In the genomic region with DNA sequence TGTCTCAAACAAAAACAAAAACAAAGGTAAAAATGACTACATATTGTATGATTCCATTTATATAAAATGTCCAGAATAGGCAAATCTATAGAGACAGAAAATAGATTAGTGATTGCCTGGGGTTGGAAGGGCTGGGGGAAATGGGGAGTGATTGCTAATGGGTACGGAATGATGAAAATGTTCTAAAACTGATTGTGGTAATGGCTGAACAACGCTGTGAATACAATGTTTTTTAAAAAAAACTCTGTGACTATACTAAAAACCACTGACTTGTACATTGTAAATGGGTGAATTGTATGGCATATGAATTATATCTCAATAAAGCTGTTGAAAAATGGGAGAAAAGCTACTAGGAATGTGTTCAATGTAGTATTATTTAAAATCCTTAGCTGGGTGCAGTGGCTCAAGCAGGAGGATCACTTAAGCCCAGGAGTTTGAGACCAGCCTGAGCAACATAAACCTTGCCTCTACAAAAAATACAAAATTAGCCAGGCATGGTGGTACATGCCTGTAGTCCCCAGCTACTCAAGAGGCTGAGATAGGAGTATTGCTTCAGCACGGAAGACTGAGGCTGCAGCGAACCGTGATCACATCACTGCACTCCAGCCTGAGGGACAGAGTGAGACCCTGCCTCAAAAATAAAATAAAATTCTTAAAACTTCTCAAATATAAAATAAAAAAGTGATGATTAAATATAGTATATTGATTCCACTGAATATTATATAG, we compare ENCODE assay signal across 18 cellular contexts. TPM values are rescaled to one million over a fixed set of nuclear protein-coding genes. Genes with fewer than 3 reads are reported as not detected.
"Had no signal": no experiment of that assay in that cellular context is flagged by ENCODE, and none has a peak within 500 bp of the region (broad histone marks: within the 10 kb centered on the region; RNA-seq: fewer than 3 reads in every experiment).

No MANE protein-coding gene starts in this region.

- H3K36me3 ChIP-seq: right lobe of liver, thoracic aorta had no signal

- H3K27me3 Mint-ChIP-seq: activated CD8-positive, alpha-beta memory T cell treated with anti-CD3 and anti-CD28 coated beads, Interleukin-2, amount 10 ng/mL, durations not matched to agents 7 days and 5 days; activated naive CD4-positive, alpha-beta T cell treated with anti-CD3 and anti-CD28 coated beads, Interleukin-2, amount 10 ng/mL, durations not matched to agents 7 days and 5 days; central memory CD8-positive, alpha-beta T cell had no signal

- H3K36me3 Mint-ChIP-seq: activated naive CD4-positive, alpha-beta T cell treated with anti-CD3 and anti-CD28 coated beads, Interleukin-2, amount 10 ng/mL, durations not matched to agents 7 days and 5 days; stimulated activated effector memory CD8-positive, alpha-beta T cell treated with anti-CD3 and anti-CD28 coated beads, Interleukin-12 subunit alpha, Interleukin-12 subunit beta, amount 100 ng/mL, for 72 hours had no signal

- H3K9me3 Mint-ChIP-seq: activated naive CD4-positive, alpha-beta T cell treated with anti-CD3 and anti-CD28 coated beads, Interleukin-2, amount 10 ng/mL, durations not matched to agents 7 days and 5 days; activated T-helper 2 cell treated with anti-CD3 and anti-CD28 coated beads, Interferon-gamma antibody, Interleukin-2, Interleukin-4, amounts not matched to agents 10 μg/mL and 5 μg/mL and 100 μg/mL, durations not matched to agents 14 hours and 24 hours and 36 hours; central memory CD8-positive, alpha-beta T cell; neural crest cell; stimulated activated effector memory CD8-positive, alpha-beta T cell treated with anti-CD3 and anti-CD28 coated beads, Interleukin-12 subunit alpha, Interleukin-12 subunit beta, amount 100 ng/mL, for 72 hours had no signal

- H3K4me3 Mint-ChIP-seq: activated CD8-positive, alpha-beta memory T cell treated with anti-CD3 and anti-CD28 coated beads, Interleukin-2, amount 10 ng/mL, durations not matched to agents 7 days and 5 days; activated naive CD4-positive, alpha-beta T cell treated with anti-CD3 and anti-CD28 coated beads, Interleukin-2, amount 10 ng/mL, durations not matched to agents 7 days and 5 days; central memory CD8-positive, alpha-beta T cell; neural crest cell; stimulated activated effector memory CD8-positive, alpha-beta T cell treated with anti-CD3 and anti-CD28 coated beads, Interleukin-12 subunit alpha, Interleukin-12 subunit beta, amount 100 ng/mL, for 72 hours had no signal

- FAIRE-seq: endothelial cell of umbilical vein, urothelium cell line had no signal

- H3K9me3 ChIP-seq: esophagus squamous epithelium, psoas muscle, right lobe of liver, thoracic aorta had no signal

- DNase-seq: activated CD4-positive, CD25-positive, alpha-beta regulatory T cell treated with anti-CD3 and anti-CD28 coated beads, Interleukin-2, amount 50 U/mL, for 72 hours; activated CD8-positive, alpha-beta memory T cell treated with anti-CD3 and anti-CD28 coated beads, Interleukin-2, amount 10 ng/mL, durations not matched to agents 7 days and 5 days; activated naive CD4-positive, alpha-beta T cell treated with anti-CD3 and anti-CD28 coated beads, Interleukin-2, amount 10 ng/mL, durations not matched to agents 7 days and 5 days; activated T-cell treated with anti-CD3 and anti-CD28 coated beads, Interleukin-2, amount 50 U/mL, for 1 hour; effector CD8-positive, alpha-beta T cell; esophagus squamous epithelium; kidney glomerular epithelial cell; mesendoderm; psoas muscle; right lobe of liver had no signal

- H3K27me3 ChIP-seq: esophagus squamous epithelium, right lobe of liver had no signal

- H3K27ac Mint-ChIP-seq: activated CD8-positive, alpha-beta memory T cell treated with anti-CD3 and anti-CD28 coated beads, Interleukin-2, amount 10 ng/mL, durations not matched to agents 7 days and 5 days; activated naive CD4-positive, alpha-beta T cell treated with anti-CD3 and anti-CD28 coated beads, Interleukin-2, amount 10 ng/mL, durations not matched to agents 7 days and 5 days; activated T-helper 2 cell treated with anti-CD3 and anti-CD28 coated beads, Interferon-gamma antibody, Interleukin-2, Interleukin-4, amounts not matched to agents 10 μg/mL and 5 μg/mL and 100 μg/mL, durations not matched to agents 14 hours and 24 hours and 36 hours; stimulated activated effector memory CD8-positive, alpha-beta T cell treated with anti-CD3 and anti-CD28 coated beads, Interleukin-12 subunit alpha, Interleukin-12 subunit beta, amount 100 ng/mL, for 72 hours had no signal

- H3K4me3 ChIP-seq: esophagus squamous epithelium, psoas muscle, right lobe of liver, thoracic aorta had no signal

- H3K27ac ChIP-seq: esophagus squamous epithelium, right lobe of liver, thoracic aorta had no signal

RNA-seq across cellular contexts. Expression of a gene that starts 48.4 kb away (rescaled TPM):
- total RNA-seq: activated CD8-positive, alpha-beta memory T cell treated with anti-CD3 and anti-CD28 coated beads, Interleukin-2, amount 10 ng/mL, durations not matched to agents 7 days and 5 days; activated T-helper 2 cell treated with anti-CD3 and anti-CD28 coated beads, Interferon-gamma antibody, Interleukin-2, Interleukin-4, amounts not matched to agents 10 μg/mL and 5 μg/mL and 100 μg/mL, durations not matched to agents 14 hours and 24 hours and 36 hours; T-helper 1 cell treated with Interleukin-12 subunit alpha and Interleukin-12 subunit beta and Interleukin-4 antibody, amounts not matched to agents 30 ng/mL and 1 ng/mL, for 36 hours had no signal
